Comparison of ENCODE assay signal across 27 cellular contexts in genomic region chr10:102878629-102879028, GRCh38. TPM values are rescaled to one million over a fixed set of nuclear protein-coding genes. Genes with fewer than 3 reads are reported as not detected.
DNase-seq lines count a peak whose midpoint lies in the region; ATAC-seq and TF ChIP-seq lines count a peak whose summit lies in the region.
"Had no signal": no experiment of that assay in that cellular context is flagged by ENCODE, and none has a peak within 500 bp of the region (broad histone marks: within the 10 kb centered on the region; RNA-seq: fewer than 3 reads in every experiment).

No MANE protein-coding gene starts in this region.

- no peak overlapping the region for H3K4me3 ChIP-seq in left ventricle myocardium inferior
- peak overlapping the region; percentile 15; the same call in 1 of the 2 replicates for H3K4me3 ChIP-seq in BLaER1
- no peak overlapping the region; a peak in 1 of 20 replicates for H3K4me3 ChIP-seq in BLaER1 treated with 17β-estradiol and CSF1 and Interleukin-3, amounts not matched to agents 10 nM and 100 nM
- peak overlapping the region; percentile 1 for H3K4me3 ChIP-seq in parathyroid adenoma (ENCODE audit: low read depth, low read length)
- H3K4me3 ChIP-seq: GM12878 had no signal

- H3K36me3 ChIP-seq in left ventricle myocardium inferior = peaks cover 14% of the 10 kb centered on the region
- H3K36me3 ChIP-seq in BLaER1 = peaks cover 28% of the 10 kb centered on the region; the same call in 1 of the 2 replicates
- H3K36me3 ChIP-seq in BLaER1 treated with 17β-estradiol and CSF1 and Interleukin-3, amounts not matched to agents 10 nM and 100 nM = peaks cover 0 to 21% (median 4%) of the 10 kb centered on the region in 11 experiments; a peak in 7 of 22 replicates
- no peaks in the 10 kb centered on the region for H3K36me3 ChIP-seq in parathyroid adenoma (ENCODE audit: control insufficient read depth, insufficient read depth, low read length)
- H3K36me3 ChIP-seq: BE2C had no signal

- H3K9me3 ChIP-seq in left ventricle myocardium inferior (replicated peaks) (no peaks in the 10 kb centered on the region), BLaER1 (no peaks in the 10 kb centered on the region), parathyroid adenoma (ENCODE audit: control insufficient read depth, low read length) (no peaks in the 10 kb centered on the region)
- H3K9me3 ChIP-seq in BLaER1 treated with 17β-estradiol and CSF1 and Interleukin-3, amounts not matched to agents 10 nM and 100 nM (replicated peaks in 1 of 11) = no peaks in the 10 kb centered on the region
- H3K9me3 ChIP-seq: BE2C had no signal

- ATAC-seq in left cardiac atrium (no peak), GM19467 (IDR thresholded peaks at IDR 0.05; ENCODE audit: unreplicated experiment) (no peak), GM21529 (IDR thresholded peaks at IDR 0.05; ENCODE audit: unreplicated experiment) (no peak)
- ATAC-seq: GM12878 had no signal

- TF ChIP-seq CTCF in left ventricle myocardium inferior (IDR thresholded peaks at IDR 0.05; ENCODE audit: borderline replicate concordance) (no peak), parathyroid adenoma (IDR thresholded peaks at IDR 0.05) (no peak)

- H4K20me1 ChIP-seq in BLaER1 = no peaks in the 10 kb centered on the region
- H4K20me1 ChIP-seq in BLaER1 treated with 17β-estradiol and CSF1 and Interleukin-3, amounts not matched to agents 10 nM and 100 nM = no peaks in the 10 kb centered on the region

- H3K27me3 ChIP-seq in left ventricle myocardium inferior (ENCODE audit: low read depth) = no peaks in the 10 kb centered on the region
- H3K27me3 ChIP-seq in BLaER1 = no peaks in the 10 kb centered on the region
- H3K27me3 ChIP-seq in BLaER1 treated with 17β-estradiol and CSF1 and Interleukin-3, amounts not matched to agents 10 nM and 100 nM = no peaks in the 10 kb centered on the region
- H3K27me3 ChIP-seq in parathyroid adenoma (ENCODE audit: control insufficient read depth, insufficient read depth, low read length) = no peaks in the 10 kb centered on the region
- H3K27me3 ChIP-seq: BE2C had no signal

- intact Hi-C loops in left ventricle myocardium inferior (cut with micrococcal nuclease) = no loop called here
- intact Hi-C loops in left cardiac atrium (cut with DNase I) = no loop called here

- H3K27ac ChIP-seq in left ventricle myocardium inferior (replicated peaks) = peak overlapping the region; percentile 7
- H3K27ac ChIP-seq in BLaER1 = peak overlapping the region; percentile 64
- peak overlapping the region in 4 of 11 experiments; percentile 4 to 51 (median 8); a peak in 4 of 22 replicates for H3K27ac ChIP-seq in BLaER1 treated with 17β-estradiol and CSF1 and Interleukin-3, amounts not matched to agents 10 nM and 100 nM
- peak overlapping the region; percentile 77 for H3K27ac ChIP-seq in parathyroid adenoma

- DNase-seq in left ventricle myocardium inferior (no peak), left cardiac atrium (no peak), pons (ENCODE audit: low spot score) (no peak)
- DNase-seq: 8988T; ACHN; BE2C; C1 segment of cervical spinal cord; CD4-positive, alpha-beta memory T cell; CD4-positive, CD25-positive, alpha-beta regulatory T cell; CD8-positive, alpha-beta memory T cell; COR-L47; DMS 273 treated with DMSO at 0.1 percent for 48 hours; DMS153; DMS53; DMS79; DND-41; EL; GDM1 had no signal

- H3K4me1 ChIP-seq in left ventricle myocardium inferior (peaks cover 8% of the 10 kb centered on the region), BLaER1 (peaks cover 19% of the 10 kb centered on the region), parathyroid adenoma (peaks cover 5% of the 10 kb centered on the region)
- H3K4me1 ChIP-seq in BLaER1 treated with 17β-estradiol and CSF1 and Interleukin-3, amounts not matched to agents 10 nM and 100 nM = peaks cover 11 to 23% (median 17%) of the 10 kb centered on the region in 10 experiments
- H3K4me1 ChIP-seq: BE2C had no signal

- H3K9ac ChIP-seq in BLaER1 (peak overlapping the region; percentile 32; the same call in 1 of the 2 replicates), parathyroid adenoma (no peak overlapping the region)
- peak overlapping the region in 2 of 11 experiments; percentile 3 to 5; a peak in 2 of 22 replicates for H3K9ac ChIP-seq in BLaER1 treated with 17β-estradiol and CSF1 and Interleukin-3, amounts not matched to agents 10 nM and 100 nM

- H3K4me2 ChIP-seq in BLaER1 (peak overlapping the region; percentile 69), parathyroid adenoma (ENCODE audit: low read length) (peak overlapping the region; percentile 52)
- H3K4me2 ChIP-seq in BLaER1 treated with 17β-estradiol and CSF1 and Interleukin-3, amounts not matched to agents 10 nM and 100 nM = peak overlapping the region; percentile 3 to 72 (median 60); a peak in 19 of 22 replicates

- peak overlapping the region; percentile 21 for H2AFZ ChIP-seq in parathyroid adenoma

- H3K79me2 ChIP-seq in parathyroid adenoma = no peaks in the 10 kb centered on the region

RNA-seq across cellular contexts. Expression of gene AS3MT, which starts 9.4 kb away (rescaled TPM):
- 17.2 TPM for total RNA-seq in left ventricle myocardium inferior
- 10 to 100 TPM in 1 of 2 donors, 1 to 10 TPM in 1; 8.7 to 12.2 TPM for total RNA-seq in left cardiac atrium

RNA-seq across cellular contexts. Expression of gene BORCS7, which starts 24.6 kb away (rescaled TPM):
- total RNA-seq in left ventricle myocardium inferior = 14.4 TPM
- 10 to 100 TPM; 12.0 to 19.8 TPM for total RNA-seq in left cardiac atrium

RNA-seq across cellular contexts. Expression of gene CNNM2, which starts 39.5 kb away (rescaled TPM):
- total RNA-seq in left ventricle myocardium inferior (3.3 TPM), left cardiac atrium (1 to 10 TPM; 3.7 to 3.9 TPM)

RNA-seq across cellular contexts. Expression of gene CYP17A1, which starts 41.4 kb away (rescaled TPM):
- not detected for total RNA-seq in left ventricle myocardium inferior
- total RNA-seq in left cardiac atrium = not detected
- total RNA-seq: A673; CD4-positive, alpha-beta memory T cell; CD4-positive, CD25-positive, alpha-beta regulatory T cell; CD8-positive, alpha-beta memory T cell; Daoy; G401 had no signal

Comparison
In these comparisons a context has a peak if more than half of its experiments do, and no peak if none do; other contexts are left out.
1. H3K4me3 ChIP-seq: peak in BLaER1 (single experiment) and parathyroid adenoma (single experiment); none in left ventricle myocardium inferior (single experiment) and BLaER1 treated with 17β-estradiol and CSF1 and Interleukin-3, amounts not matched to agents 10 nM and 100 nM (0 of 10).
2. Peak in every context shown above with its lines, with median percentiles within 50 percentile points of each other: H3K4me2 ChIP-seq.